23 cellular contexts compared by ENCODE assay signal in the genomic region with DNA sequence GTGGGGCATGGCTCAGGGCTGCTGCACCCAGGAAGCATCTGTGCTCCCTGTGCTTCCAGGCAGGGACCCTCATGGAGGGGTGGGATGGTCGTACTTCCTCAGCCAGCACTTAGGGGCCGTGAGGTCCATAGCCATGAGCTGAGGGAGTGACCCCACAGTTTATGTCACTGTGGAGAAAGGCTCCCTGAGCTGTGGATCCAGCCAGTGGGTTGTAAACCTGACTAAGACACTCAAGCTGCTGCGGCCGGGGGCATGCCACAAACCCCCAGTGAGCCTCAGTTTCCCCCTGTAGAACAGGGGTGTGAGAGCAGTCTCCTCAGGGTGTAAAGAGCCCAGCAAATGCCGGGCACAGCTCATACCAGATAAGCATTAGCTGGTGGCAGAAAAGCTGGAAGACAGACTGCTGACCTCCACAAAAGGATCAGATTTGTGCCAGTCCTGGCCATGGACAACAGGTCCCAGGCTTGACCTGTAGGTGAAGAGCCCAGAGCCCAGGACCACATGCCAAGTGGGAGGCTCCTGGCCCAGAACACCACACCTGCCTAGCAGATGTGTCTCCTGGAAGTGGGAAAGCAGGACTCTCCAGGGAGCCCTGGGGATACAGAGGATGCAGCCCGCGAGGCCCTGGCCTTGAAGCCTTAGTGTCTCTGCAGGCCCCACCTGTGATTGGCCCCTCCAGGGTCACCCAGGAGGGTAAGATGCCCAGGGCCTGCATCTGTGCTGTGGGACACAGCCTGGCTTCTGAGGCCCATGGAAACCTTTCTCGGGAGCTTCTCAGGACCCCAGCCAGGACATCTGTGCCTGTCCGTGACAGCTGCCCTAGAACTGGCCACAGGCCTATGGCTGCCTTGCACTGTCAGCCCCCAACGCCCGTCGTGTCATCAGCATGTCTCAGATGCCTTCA.
DNase-seq lines count a peak whose midpoint lies in the region; ATAC-seq and TF ChIP-seq lines count a peak whose summit lies in the region.
"Had no signal": no experiment of that assay in that cellular context is flagged by ENCODE, and none has a peak within 500 bp of the region (broad histone marks: within the 10 kb centered on the region; RNA-seq: fewer than 3 reads in every experiment).

No MANE protein-coding gene starts in this region.

- no peaks in the 10 kb centered on the region for H3K36me3 Mint-ChIP-seq in activated T-cell treated with anti-CD3 and anti-CD28 coated beads, Interleukin-2, amount 50 U/mL, for 24 hours (ENCODE audit: low read depth)
- H3K36me3 Mint-ChIP-seq: activated naive CD4-positive, alpha-beta T cell treated with anti-CD3 and anti-CD28 coated beads, Interleukin-2, amount 10 ng/mL, durations not matched to agents 7 days and 5 days; brain; CD8-positive, alpha-beta memory T cell; natural killer cell treated with Interleukin-12 subunit alpha and Interleukin-12 subunit beta and Interleukin-15 and Interleukin-18, amount 100 ng/mL, for 72 hours had no signal

- H3K4me1 Mint-ChIP-seq in activated T-cell treated with anti-CD3 and anti-CD28 coated beads, Interleukin-2, amount 50 U/mL, for 24 hours (ENCODE audit: low read depth) = no peaks in the 10 kb centered on the region
- H3K4me1 Mint-ChIP-seq: activated naive CD4-positive, alpha-beta T cell treated with anti-CD3 and anti-CD28 coated beads, Interleukin-2, amount 10 ng/mL, durations not matched to agents 7 days and 5 days; brain; CD8-positive, alpha-beta memory T cell had no signal

- H3K27me3 Mint-ChIP-seq in activated T-cell treated with anti-CD3 and anti-CD28 coated beads, Interleukin-2, amount 50 U/mL, for 24 hours = no peaks in the 10 kb centered on the region
- H3K27me3 Mint-ChIP-seq: brain; natural killer cell treated with Interleukin-12 subunit alpha and Interleukin-12 subunit beta and Interleukin-15 and Interleukin-18, amount 100 ng/mL, for 72 hours had no signal

- peak; percentile 20 for DNase-seq in activated T-cell treated with anti-CD3 and anti-CD28 coated beads, Interleukin-2, amount 50 U/mL, for 24 hours
- no peak for DNase-seq in activated T-cell treated with anti-CD3 and anti-CD28 coated beads, Interleukin-2, amount 50 U/mL, for 1 hour
- peak; percentile 42 for DNase-seq in activated CD8-positive, alpha-beta memory T cell treated with anti-CD3 and anti-CD28 coated beads for 24 hours
- DNase-seq in esophagus muscularis mucosa (ENCODE audit: extremely low spot score) (peak; percentile 89), spleen (peak; percentile 66)
- no peak for DNase-seq in stimulated activated naive CD4-positive, alpha-beta T cell (lab: John Stamatoyannopoulos, UW)
- DNase-seq: activated CD4-positive, alpha-beta T cell treated with anti-CD3 and anti-CD28 coated beads for 4 hours; activated naive CD4-positive, alpha-beta T cell treated with anti-CD3 and anti-CD28 coated beads, Interleukin-2, amount 10 ng/mL, durations not matched to agents 7 days and 5 days; gastrocnemius medialis; NCI-H146; stimulated activated naive CD4-positive, alpha-beta T cell treated with Interleukin-2 at 50 U/mL for 16 hours; T-helper 9 cell had no signal

- no peak for ATAC-seq in HG03039 (IDR thresholded peaks at IDR 0.05; ENCODE audit: unreplicated experiment)
- no peak for ATAC-seq in HG02884 (IDR thresholded peaks at IDR 0.05; ENCODE audit: unreplicated experiment)
- ATAC-seq: A549, gastrocnemius medialis, Panc1 had no signal

- no peak overlapping the region for H3K4me3 Mint-ChIP-seq in activated T-cell treated with anti-CD3 and anti-CD28 coated beads, Interleukin-2, amount 50 U/mL, for 24 hours
- H3K4me3 Mint-ChIP-seq: activated naive CD4-positive, alpha-beta T cell treated with anti-CD3 and anti-CD28 coated beads, Interleukin-2, amount 10 ng/mL, durations not matched to agents 7 days and 5 days; brain; CD8-positive, alpha-beta memory T cell; natural killer cell treated with Interleukin-12 subunit alpha and Interleukin-12 subunit beta and Interleukin-15 and Interleukin-18, amount 100 ng/mL, for 72 hours had no signal

- peaks cover 0 to 6% (median 0%) of the 10 kb centered on the region in 4 donors for H3K27me3 ChIP-seq in esophagus muscularis mucosa
- no peaks in the 10 kb centered on the region for H3K27me3 ChIP-seq in spleen (replicated peaks in 1 of 7)
- H3K27me3 ChIP-seq: adrenal gland, gastrocnemius medialis had no signal

- H3K36me3 ChIP-seq in esophagus muscularis mucosa (no peaks in the 10 kb centered on the region), spleen (no peaks in the 10 kb centered on the region)
- H3K36me3 ChIP-seq: adrenal gland, gastrocnemius medialis, suprapubic skin had no signal

- TF ChIP-seq EP300 in esophagus muscularis mucosa (IDR thresholded peaks at IDR 0.05) = no peak

- WGBS in esophagus muscularis mucosa = 75% methylated on average over 11 of the region's 12 CpGs
- WGBS in spleen, 5 donors = 83 to 90% (median 85%) methylated on average over 8 to 12 of the region's 12 CpGs

- H3K9me3 Mint-ChIP-seq in activated T-cell treated with anti-CD3 and anti-CD28 coated beads, Interleukin-2, amount 50 U/mL, for 24 hours = no peaks in the 10 kb centered on the region
- H3K9me3 Mint-ChIP-seq: activated naive CD4-positive, alpha-beta T cell treated with anti-CD3 and anti-CD28 coated beads, Interleukin-2, amount 10 ng/mL, durations not matched to agents 7 days and 5 days; brain; CD8-positive, alpha-beta memory T cell; natural killer cell treated with Interleukin-12 subunit alpha and Interleukin-12 subunit beta and Interleukin-15 and Interleukin-18, amount 100 ng/mL, for 72 hours had no signal

- H3K9me3 ChIP-seq in esophagus muscularis mucosa (no peaks in the 10 kb centered on the region), spleen (no peaks in the 10 kb centered on the region)
- H3K9me3 ChIP-seq: A549, adrenal gland, gastrocnemius medialis, suprapubic skin had no signal

- TF ChIP-seq POLR2A in esophagus muscularis mucosa (IDR thresholded peaks at IDR 0.05; ENCODE audit: low read depth) (no peak), spleen (IDR thresholded peaks at IDR 0.05) (no peak)

- H3K4me3 ChIP-seq in esophagus muscularis mucosa (no peak overlapping the region), spleen (no peak overlapping the region)
- H3K4me3 ChIP-seq: A549, adrenal gland, gastrocnemius medialis, lung, skin epidermis, suprapubic skin had no signal

- intact Hi-C loops in esophagus muscularis mucosa (cut with DNase I) = no loop called here
- intact Hi-C loops in spleen (cut with DNase I; ENCODE audit: low total_unique reads) = no loop called here

- no peak overlapping the region for H3K27ac Mint-ChIP-seq in activated T-cell treated with anti-CD3 and anti-CD28 coated beads, Interleukin-2, amount 50 U/mL, for 24 hours
- H3K27ac Mint-ChIP-seq: activated naive CD4-positive, alpha-beta T cell treated with anti-CD3 and anti-CD28 coated beads, Interleukin-2, amount 10 ng/mL, durations not matched to agents 7 days and 5 days; brain; CD8-positive, alpha-beta memory T cell; natural killer cell treated with Interleukin-12 subunit alpha and Interleukin-12 subunit beta and Interleukin-15 and Interleukin-18, amount 100 ng/mL, for 72 hours had no signal

- no peak for TF ChIP-seq CTCF in esophagus muscularis mucosa (IDR thresholded peaks at IDR 0.05)
- TF ChIP-seq CTCF in spleen (IDR thresholded peaks at IDR 0.05 in 8 of 11, conservative IDR thresholded peaks at IDR 0.05 in 3 of 11) = no peak

- H3K27ac ChIP-seq in esophagus muscularis mucosa (replicated peaks in 1 of 4) (no peak overlapping the region), spleen (no peak overlapping the region)
- H3K27ac ChIP-seq: A549, adrenal gland, gastrocnemius medialis, skin epidermis, suprapubic skin had no signal

- H3K4me1 ChIP-seq in esophagus muscularis mucosa (no peaks in the 10 kb centered on the region), spleen (no peaks in the 10 kb centered on the region)
- H3K4me1 ChIP-seq: A549, adrenal gland, gastrocnemius medialis, suprapubic skin had no signal

Comparison
In these comparisons a context has a peak if more than half of its experiments do, and no peak if none do; other contexts are left out.
1. DNase-seq: peak in activated T-cell treated with anti-CD3 and anti-CD28 coated beads, Interleukin-2, amount 50 U/mL, for 24 hours (single experiment), activated CD8-positive, alpha-beta memory T cell treated with anti-CD3 and anti-CD28 coated beads for 24 hours (single experiment), esophagus muscularis mucosa (single experiment) and spleen (single experiment); none in activated T-cell treated with anti-CD3 and anti-CD28 coated beads, Interleukin-2, amount 50 U/mL, for 1 hour (single experiment) and stimulated activated naive CD4-positive, alpha-beta T cell (0 of 6).